Comparison of ENCODE assay signal across 10 cellular contexts in genomic region chr3:181726351-181727121, GRCh38. TPM values are rescaled to one million over a fixed set of nuclear protein-coding genes. Genes with fewer than 3 reads are reported as not detected.
A peak's percentile ranks its signal among the peaks of the same experiment; 100 is the strongest.
DNase-seq lines count a peak whose midpoint lies in the region; ATAC-seq, FAIRE-seq and TF ChIP-seq lines count a peak whose summit lies in the region.
"Had no signal": no experiment of that assay in that cellular context is flagged by ENCODE, and none has a peak within 500 bp of the region (broad histone marks: within the 10 kb centered on the region; RNA-seq: fewer than 3 reads in every experiment).

No MANE protein-coding gene starts in this region.

- H3K4me2 ChIP-seq in H1 (ENCODE audit: insufficient read depth in 1 of 2, low read depth in 2 of 2, low read length in 2 of 2) (peak overlapping the region; percentile 94 to 100), neural progenitor cell (peak overlapping the region; percentile 86)

- peak overlapping the region; percentile 98 for H3K27ac Mint-ChIP-seq in neural progenitor cell

- H3K27me3 Mint-ChIP-seq in neural progenitor cell (ENCODE audit: insufficient read depth, low read depth): peaks cover 2% of the 10 kb centered on the region

- H4K8ac ChIP-seq in H1 (ENCODE audit: extremely low read depth, insufficient read depth, low read length): peak overlapping the region; percentile 64

- no peaks in the 10 kb centered on the region for H3K9me3 Mint-ChIP-seq in neural progenitor cell

- POLR2A ChIA-PET in H1 (lab: Charles Lee; ENCODE audit: partially characterized antibody): interaction anchor here (0.6 to 5.6 kb wide), 7 partner anchors 9 to 69 kb away, joined by 3 to 72 read pairs (median 4); partner anchors contain the start of gene SOX2

- DNase-seq in DMS153 (lab: John Stamatoyannopoulos, UW) (peak; percentile 75), NCI-H2081 treated with DMSO at 0.1 percent for 48 hours (lab: John Stamatoyannopoulos, UW) (peak; percentile 77), H1 (ENCODE audit: low read depth in 1 of 2, low spot score in 2 of 2) (peak in 1 of 2 experiments; percentile 84), neural progenitor cell (ENCODE audit: low spot score) (peak; percentile 94)
- DNase-seq in activated CD8-positive, alpha-beta memory T cell treated with anti-CD3 and anti-CD28 coated beads, Interleukin-2, amount 50 U/mL, for 48 hours: no peak
- DNase-seq: stimulated activated CD4-positive, alpha-beta T cell treated with anti-CD3 and anti-CD28 coated beads, Interleukin-4, amount 100 ng/mL, for 1 hour had no signal

- no peak overlapping the region; the same call in 1 of the 2 replicates for H2BK5ac ChIP-seq in H1 (ENCODE audit: low read depth, low read length)

- WGBS in H1 (ENCODE audit: extremely low coverage in 1 of 2, insufficient coverage in 1 of 2, insufficient read length in 1 of 2, insufficient replicate concordance in 2 of 2, low coverage in 1 of 2, low lambda C conversion rate in 2 of 2, missing lambda C conversion rate in 1 of 2), 2 experiments: 1% methylated on average over 34 of the region's 47 CpGs; no CpG with 5 or more reads in 1 of the 2 experiments

- TF ChIP-seq POLR2A in H1 (IDR thresholded peaks at IDR 0.05; ENCODE audit: control extremely low read depth in 1 of 2, low read depth in 2 of 2, low read length in 2 of 2): no peak

- H2BK15ac ChIP-seq in H1 (ENCODE audit: low read length): no peak overlapping the region

- H3K79me2 ChIP-seq in H1 (ENCODE audit: control insufficient read depth in 1 of 2, insufficient read depth in 2 of 2, low read length in 2 of 2): peaks cover 0 to 7% of the 10 kb centered on the region in 2 experiments; a peak in 3 of 4 replicates
- H3K79me2 ChIP-seq in neural progenitor cell (ENCODE audit: low read depth): peaks cover 70% of the 10 kb centered on the region

- H3K4me3 ChIP-seq in H1 (ENCODE audit: extremely low read depth in 1 of 4, insufficient read depth in 2 of 4, low read depth in 3 of 4, low read length in 4 of 4) (peak overlapping the region; percentile 40 to 73 (median 53)), neural progenitor cell (peak overlapping the region; percentile 59)

- peaks cover 17 to 52% (median 36%) of the 10 kb centered on the region in 4 experiments for H3K4me1 ChIP-seq in H1 (replicated peaks in 1 of 4; ENCODE audit: control insufficient read depth in 3 of 4, insufficient read depth in 4 of 4, low read length in 3 of 4)
- H3K4me1 ChIP-seq in neural progenitor cell: peaks cover 90% of the 10 kb centered on the region

- TF ChIP-seq EP300 in H1 (IDR thresholded peaks at IDR 0.05; ENCODE audit: borderline replicate concordance in 1 of 2, low read depth in 2 of 2, low read length in 2 of 2): no peak

- H2AK5ac ChIP-seq in H1 (ENCODE audit: low read depth, low read length): peak overlapping the region; percentile 83; the same call in 1 of the 2 replicates

- H3K36me3 ChIP-seq in H1 (ENCODE audit: control insufficient read depth in 2 of 4, insufficient read depth in 4 of 4, low read length in 3 of 4): peaks cover 0 to 3% (median 0%) of the 10 kb centered on the region in 4 experiments; a peak in 1 of 8 replicates
- no peaks in the 10 kb centered on the region for H3K36me3 ChIP-seq in neural progenitor cell

- no peak overlapping the region for H3K23ac ChIP-seq in H1 (ENCODE audit: insufficient read length)

- ATAC-seq in HG02623 (IDR thresholded peaks at IDR 0.05; ENCODE audit: unreplicated experiment): no peak
- ATAC-seq in HG03196 (IDR thresholded peaks at IDR 0.05; ENCODE audit: unreplicated experiment): no peak
- ATAC-seq in HG03175 (IDR thresholded peaks at IDR 0.05; ENCODE audit: unreplicated experiment): no peak

- H3K9me3 ChIP-seq in H1 (ENCODE audit: insufficient read depth in 2 of 2, low read depth in 1 of 2, low read length in 1 of 2): no peaks in the 10 kb centered on the region
- no peaks in the 10 kb centered on the region for H3K9me3 ChIP-seq in neural progenitor cell (ENCODE audit: low read depth)

- peak overlapping the region; percentile 16 for H3K4ac ChIP-seq in H1 (replicated peaks; ENCODE audit: insufficient read length, low read depth, low read length)

- no peaks in the 10 kb centered on the region for H3K79me1 ChIP-seq in H1 (ENCODE audit: low read depth, low read length)

- peak overlapping the region; percentile 48 for H4K5ac ChIP-seq in H1 (ENCODE audit: insufficient read length, low read depth, low read length)

- peak overlapping the region; percentile 88; the same call in 1 of the 2 replicates for H2BK20ac ChIP-seq in H1 (ENCODE audit: low read length)

- H2BK12ac ChIP-seq in H1 (ENCODE audit: low read depth, low read length): peak overlapping the region; percentile 97; the same call in 1 of the 2 replicates

- H3F3A ChIP-seq in neural progenitor cell (ENCODE audit: low read depth): peaks cover 100% of the 10 kb centered on the region

- H3K27ac ChIP-seq in H1 (ENCODE audit: low read depth, low read length) (no peak overlapping the region), neural progenitor cell (peak overlapping the region; percentile 90)

- H3K9ac ChIP-seq in H1 (replicated peaks in 1 of 4; ENCODE audit: extremely low read depth in 1 of 4, low read depth in 3 of 4, low read length in 3 of 4) (peak overlapping the region in 1 of 4 experiments; percentile 45; a peak in 1 of 7 replicates), neural progenitor cell (no peak overlapping the region)

- peak overlapping the region; percentile 95 for H3K18ac ChIP-seq in H1 (ENCODE audit: extremely low read depth, low read length)

- H3K23me2 ChIP-seq in H1 (ENCODE audit: low read depth, low read length): peaks cover 24% of the 10 kb centered on the region

- H2BK120ac ChIP-seq in H1 (replicated peaks; ENCODE audit: low read depth, low read length): peak overlapping the region; percentile 30

- peaks cover 91% of the 10 kb centered on the region for H3K4me1 Mint-ChIP-seq in neural progenitor cell

- no peak for FAIRE-seq in H1 (lab: Jason Lieb, UNC)
- FAIRE-seq: TTC549 had no signal

- H4K20me1 ChIP-seq in H1 (replicated peaks in 1 of 2; ENCODE audit: control insufficient read depth in 1 of 2, insufficient read depth in 2 of 2, low read length in 2 of 2) (no peaks in the 10 kb centered on the region), neural progenitor cell (ENCODE audit: low read depth) (peaks cover 13% of the 10 kb centered on the region)

- peak; percentile 70 to 84 for TF ChIP-seq RAD21 in H1 (IDR thresholded peaks at IDR 0.05 in 1 of 2, conservative IDR thresholded peaks at IDR 0.05 in 1 of 2; ENCODE audit: low read depth in 2 of 2, low read length in 2 of 2)

- H3K14ac ChIP-seq in H1 (ENCODE audit: insufficient read length): no peak overlapping the region

- H3K4me3 Mint-ChIP-seq in neural progenitor cell: peak overlapping the region; percentile 91

- peaks cover 7% of the 10 kb centered on the region for H3K36me3 Mint-ChIP-seq in neural progenitor cell

- TF ChIP-seq CTCF in H1 (IDR thresholded peaks at IDR 0.05; ENCODE audit: control extremely low read depth in 1 of 3, insufficient read depth in 1 of 3, low read depth in 1 of 3, low read length in 3 of 3) (peak; percentile 54 to 65 (median 63)), neural progenitor cell (IDR thresholded peaks at IDR 0.05) (peak; percentile 61)

- H4K91ac ChIP-seq in H1 (replicated peaks; ENCODE audit: insufficient read length, low read length): no peak overlapping the region

- H3K27me3 ChIP-seq in H1 (replicated peaks in 1 of 4; ENCODE audit: control insufficient read depth in 3 of 4, extremely low read depth in 1 of 4, insufficient read depth in 3 of 4, low read length in 3 of 4) (peaks cover 6 to 31% (median 20%) of the 10 kb centered on the region in 4 experiments), neural progenitor cell (no peaks in the 10 kb centered on the region)

- CTCF ChIA-PET in H1 (lab: Charles Lee; ENCODE audit: partially characterized antibody): interaction anchor here (0.8 to 3.6 kb wide), 12 partner anchors 8 to 1048 kb away, joined by 3 to 28 read pairs (median 3); no protein-coding TSS in a partner anchor

- H2AFZ ChIP-seq in H1 (ENCODE audit: low read length) (no peak overlapping the region), neural progenitor cell (replicated peaks) (no peak overlapping the region)

- no peak overlapping the region for H3K56ac ChIP-seq in H1 (replicated peaks; ENCODE audit: insufficient read length, low read depth, low read length)

TF ChIP-seq in H1, 55 proteins besides CTCF, POLR2A, EP300 and RAD21 (continues in another document):
- no peak for TF ChIP-seq CEBPB (IDR thresholded peaks at IDR 0.05; ENCODE audit: low read depth, low read length)
- TF ChIP-seq CREB1 (IDR thresholded peaks at IDR 0.05): no peak
- peak in 1 of 2 experiments; percentile 39; a peak in 2 of 4 replicates for TF ChIP-seq SIN3A (conservative IDR thresholded peaks at IDR 0.05 in 1 of 2, IDR thresholded peaks at IDR 0.05 in 1 of 2; ENCODE audit: low read depth in 1 of 2, low read length in 2 of 2)
- no peak for TF ChIP-seq SP2 (IDR thresholded peaks at IDR 0.05; ENCODE audit: low read length)
- TF ChIP-seq ASH2L (IDR thresholded peaks at IDR 0.05; ENCODE audit: low read length): peak; percentile 62
- no peak for TF ChIP-seq JUND (IDR thresholded peaks at IDR 0.05; ENCODE audit: low read length)

RNA-seq across cellular contexts. Expression of gene SOX2, which starts 14.8 kb away (rescaled TPM):
- 247 and 260 TPM in 2 replicates for total RNA-seq in H1 (2021; fragmentation: NEBNext Ultra II Directional; extraction: Animal tissue kit (Norgen Biotek cat#: 25700))
- 149 and 170 TPM in 2 replicates for polyA plus RNA-seq in H1 (2011; rRNA removed)
- polyA plus RNA-seq in H1 (2011; cell fraction: cytosol; rRNA removed): 181 TPM
- polyA plus RNA-seq in H1 (2011; cell fraction: nucleus; rRNA removed): 120 TPM
- 130 to 186 TPM (median 157 TPM) in 4 replicates for polyA plus RNA-seq in H1 (2012, experiment 1 of 2)
- polyA plus RNA-seq in H1 (2012, experiment 2 of 2): 64.0 TPM
- 171 TPM for polyA plus RNA-seq in H1 (2013, experiment 1 of 2)
- polyA plus RNA-seq in H1 (2013, experiment 2 of 2): 169 TPM
- polyA minus RNA-seq in H1 (2011; rRNA and poly(A)+ RNA removed): 34.6 and 35.5 TPM in 2 replicates
- polyA minus RNA-seq in H1 (2011; cell fraction: cytosol; rRNA and poly(A)+ RNA removed): 101 TPM
- 83.5 TPM for polyA minus RNA-seq in H1 (2011; cell fraction: nucleus; rRNA and poly(A)+ RNA removed)
- total RNA-seq in neural progenitor cell (ENCODE audit: low replicate concordance): 584 and 605 TPM in 2 replicates
